ENCODE assay signal across 8 cellular contexts in genomic region chr1:248838357-248839167, GRCh38. TPM values are rescaled to one million over a fixed set of nuclear protein-coding genes. Genes with fewer than 3 reads are reported as not detected.
DNase-seq lines count a peak whose midpoint lies in the region; ATAC-seq and TF ChIP-seq lines count a peak whose summit lies in the region.

No MANE protein-coding gene starts in this region.

- peak overlapping the region in 2 of 3 donors; percentile 99 for H3K27ac Mint-ChIP-seq in IgD-negative memory B cell
- peak overlapping the region; percentile 93 for H3K27ac Mint-ChIP-seq in activated T-helper 1 cell treated with anti-CD3 and anti-CD28 coated beads, Interleukin-12 subunit alpha, Interleukin-12 subunit beta, Interleukin-2, Interleukin-4 antibody, amounts not matched to agents 30 ng/mL and 10 ng/mL and 1 ng/mL, durations not matched to agents 14 hours and 24 hours and 36 hours
- peak overlapping the region in 6 of 9 donors; percentile 95 to 99 (median 98) for H3K27ac Mint-ChIP-seq in naive thymus-derived CD4-positive, alpha-beta T cell
- no peak overlapping the region for H3K27ac Mint-ChIP-seq in stimulated activated naive B cell treated with anti-CD40 and anti-IgM and Interleukin-4, amounts not matched to agents 10 μg/mL and 1 μg/mL and 100 μg/mL, for 72 hours

- no peaks in the 10 kb centered on the region for H3K9me3 ChIP-seq in naive thymus-derived CD4-positive, alpha-beta T cell (ENCODE audit: control insufficient read depth in 2 of 3, low read length in 3 of 3)

- H3K27ac ChIP-seq in naive thymus-derived CD4-positive, alpha-beta T cell (ENCODE audit: low read depth, low read length) = peak overlapping the region; percentile 94

- POLR2A ChIA-PET in naive thymus-derived CD4-positive, alpha-beta T cell (lab: Charles Lee) = interaction anchor here (1.0 to 8.9 kb wide), 6 partner anchors 12 to 35 kb away, joined by 5 to 154 read pairs (median 18); partner anchors contain the start of genes SH3BP5L and ZNF692

- intact Hi-C loops in activated T-helper 1 cell treated with anti-CD3 and anti-CD28 coated beads, Interleukin-12 subunit alpha, Interleukin-12 subunit beta, Interleukin-2, Interleukin-4 antibody, amounts not matched to agents 30 ng/mL and 10 ng/mL and 1 ng/mL, durations not matched to agents 14 hours and 24 hours and 36 hours (cut with micrococcal nuclease) = loop anchor here (1.0 kb wide), 5 partner anchors 12 to 86 kb away; partner anchors contain the start of genes PGBD2 and ZNF692
- intact Hi-C loops in naive thymus-derived CD4-positive, alpha-beta T cell (cut with micrococcal nuclease) = loop anchor here (1.0 kb wide), 7 partner anchors 12 to 68 kb away; partner anchors contain the start of genes PGBD2 (in 2 of the 2) and ZNF692 (in 1 of the 2)

- CTCF ChIA-PET in naive thymus-derived CD4-positive, alpha-beta T cell (lab: Charles Lee) = interaction anchor here (1.0 to 2.0 kb wide), 7 partner anchors 10 to 70 kb away, joined by 3 to 10 read pairs (median 5); partner anchors contain the start of genes SH3BP5L and ZNF692

- H3K9me3 Mint-ChIP-seq in IgD-negative memory B cell = no peaks in the 10 kb centered on the region
- H3K9me3 Mint-ChIP-seq in activated T-helper 1 cell treated with anti-CD3 and anti-CD28 coated beads, Interleukin-12 subunit alpha, Interleukin-12 subunit beta, Interleukin-2, Interleukin-4 antibody, amounts not matched to agents 30 ng/mL and 10 ng/mL and 1 ng/mL, durations not matched to agents 14 hours and 24 hours and 36 hours = no peaks in the 10 kb centered on the region
- no peaks in the 10 kb centered on the region for H3K9me3 Mint-ChIP-seq in naive thymus-derived CD4-positive, alpha-beta T cell
- no peaks in the 10 kb centered on the region for H3K9me3 Mint-ChIP-seq in stimulated activated naive B cell treated with anti-CD40 and anti-IgM and Interleukin-4, amounts not matched to agents 10 μg/mL and 1 μg/mL and 100 μg/mL, for 72 hours

- H3K27me3 ChIP-seq in naive thymus-derived CD4-positive, alpha-beta T cell (ENCODE audit: control insufficient read depth in 2 of 2, insufficient read depth in 2 of 2, low read length in 2 of 2) = no peaks in the 10 kb centered on the region

- no peak overlapping the region for H3K4me3 Mint-ChIP-seq in IgD-negative memory B cell
- H3K4me3 Mint-ChIP-seq in activated T-helper 1 cell treated with anti-CD3 and anti-CD28 coated beads, Interleukin-12 subunit alpha, Interleukin-12 subunit beta, Interleukin-2, Interleukin-4 antibody, amounts not matched to agents 30 ng/mL and 10 ng/mL and 1 ng/mL, durations not matched to agents 14 hours and 24 hours and 36 hours = no peak overlapping the region
- H3K4me3 Mint-ChIP-seq in naive thymus-derived CD4-positive, alpha-beta T cell = peak overlapping the region in 2 of 10 donors; percentile 93 to 96
- no peak overlapping the region for H3K4me3 Mint-ChIP-seq in stimulated activated naive B cell treated with anti-CD40 and anti-IgM and Interleukin-4, amounts not matched to agents 10 μg/mL and 1 μg/mL and 100 μg/mL, for 72 hours

- peak overlapping the region; percentile 78 for H3K4me3 ChIP-seq in naive thymus-derived CD4-positive, alpha-beta T cell (ENCODE audit: low read length)

- H3K36me3 Mint-ChIP-seq in IgD-negative memory B cell = peaks cover 2% of the 10 kb centered on the region
- H3K36me3 Mint-ChIP-seq in activated T-helper 1 cell treated with anti-CD3 and anti-CD28 coated beads, Interleukin-12 subunit alpha, Interleukin-12 subunit beta, Interleukin-2, Interleukin-4 antibody, amounts not matched to agents 30 ng/mL and 10 ng/mL and 1 ng/mL, durations not matched to agents 14 hours and 24 hours and 36 hours (ENCODE audit: low read depth) = peaks cover 3% of the 10 kb centered on the region
- H3K36me3 Mint-ChIP-seq in naive thymus-derived CD4-positive, alpha-beta T cell = peaks cover 0 to 2% (median 0%) of the 10 kb centered on the region in 5 donors
- peaks cover 3 to 9% of the 10 kb centered on the region in 2 donors for H3K36me3 Mint-ChIP-seq in stimulated activated naive B cell treated with anti-CD40 and anti-IgM and Interleukin-4, amounts not matched to agents 10 μg/mL and 1 μg/mL and 100 μg/mL, for 72 hours

- peaks cover 0 to 10% (median 0%) of the 10 kb centered on the region in 3 experiments for H3K36me3 ChIP-seq in naive thymus-derived CD4-positive, alpha-beta T cell (ENCODE audit: control insufficient read depth in 2 of 3, insufficient read depth in 3 of 3, low read length in 3 of 3)

- DNase-seq in DMS79 (lab: John Stamatoyannopoulos, UW) (peak; percentile 75), fibroblast of gingiva (ENCODE audit: low read depth) (peak; percentile 95)
- DNase-seq in activated T-helper 1 cell treated with anti-CD3 and anti-CD28 coated beads, Interleukin-12 subunit alpha, Interleukin-12 subunit beta, Interleukin-2, Interleukin-4 antibody, amounts not matched to agents 30 ng/mL and 10 ng/mL and 1 ng/mL, durations not matched to agents 14 hours and 24 hours and 36 hours (ENCODE audit: low spot score) = peak; percentile 82
- peak; percentile 81 to 91 (median 87) for DNase-seq in naive thymus-derived CD4-positive, alpha-beta T cell
- DNase-seq in stimulated activated naive B cell treated with anti-CD40 and anti-IgM and Interleukin-4, amounts not matched to agents 10 μg/mL and 1 μg/mL and 100 μg/mL, for 72 hours = peak; percentile 91

- peaks cover 12 to 32% (median 21%) of the 10 kb centered on the region in 3 donors for H3K4me1 Mint-ChIP-seq in IgD-negative memory B cell
- peaks cover 15% of the 10 kb centered on the region for H3K4me1 Mint-ChIP-seq in activated T-helper 1 cell treated with anti-CD3 and anti-CD28 coated beads, Interleukin-12 subunit alpha, Interleukin-12 subunit beta, Interleukin-2, Interleukin-4 antibody, amounts not matched to agents 30 ng/mL and 10 ng/mL and 1 ng/mL, durations not matched to agents 14 hours and 24 hours and 36 hours (ENCODE audit: low read depth)
- H3K4me1 Mint-ChIP-seq in naive thymus-derived CD4-positive, alpha-beta T cell = peaks cover 19 to 38% (median 31%) of the 10 kb centered on the region in 7 donors
- H3K4me1 Mint-ChIP-seq in stimulated activated naive B cell treated with anti-CD40 and anti-IgM and Interleukin-4, amounts not matched to agents 10 μg/mL and 1 μg/mL and 100 μg/mL, for 72 hours = peaks cover 22 to 41% of the 10 kb centered on the region in 2 donors

- H3K4me1 ChIP-seq in naive thymus-derived CD4-positive, alpha-beta T cell (ENCODE audit: control insufficient read depth in 2 of 2, insufficient read depth in 2 of 2, low read length in 2 of 2) = peaks cover 13 to 15% of the 10 kb centered on the region in 2 donors

- peak; percentile 61 for ATAC-seq in GM21576 (IDR thresholded peaks at IDR 0.05; ENCODE audit: unreplicated experiment)
- ATAC-seq in naive thymus-derived CD4-positive, alpha-beta T cell = peak; percentile 74
- ATAC-seq in stimulated activated naive B cell treated with anti-CD40 and anti-IgM and Interleukin-4, amounts not matched to agents 10 μg/mL and 1 μg/mL and 100 μg/mL, for 72 hours (replicated peaks) = peak; percentile 74 to 81

- H3K27me3 Mint-ChIP-seq in IgD-negative memory B cell = no peaks in the 10 kb centered on the region
- H3K27me3 Mint-ChIP-seq in activated T-helper 1 cell treated with anti-CD3 and anti-CD28 coated beads, Interleukin-12 subunit alpha, Interleukin-12 subunit beta, Interleukin-2, Interleukin-4 antibody, amounts not matched to agents 30 ng/mL and 10 ng/mL and 1 ng/mL, durations not matched to agents 14 hours and 24 hours and 36 hours (ENCODE audit: insufficient read depth) = no peaks in the 10 kb centered on the region
- H3K27me3 Mint-ChIP-seq in naive thymus-derived CD4-positive, alpha-beta T cell = peaks cover 0 to 4% (median 0%) of the 10 kb centered on the region in 5 donors
- no peaks in the 10 kb centered on the region for H3K27me3 Mint-ChIP-seq in stimulated activated naive B cell treated with anti-CD40 and anti-IgM and Interleukin-4, amounts not matched to agents 10 μg/mL and 1 μg/mL and 100 μg/mL, for 72 hours

TF ChIP-seq in PFSK-1, 5 proteins besides CTCF, POLR2A, EP300 and RAD21 (continues in another document):
- TF ChIP-seq TAF1 (IDR thresholded peaks at IDR 0.05; ENCODE audit: borderline replicate concordance, insufficient read depth, low read length) = peak; percentile 76; the same call in 1 of the 2 replicates

RNA-seq across cellular contexts. Expression of gene ZNF672, which starts 0.5 kb away (rescaled TPM):
- 46.3 TPM for polyA plus RNA-seq in IgD-negative memory B cell
- 49.7 TPM for polyA plus RNA-seq in PFSK-1 (2012; ENCODE audit: insufficient read length, low read depth)
- total RNA-seq in activated T-helper 1 cell treated with anti-CD3 and anti-CD28 coated beads, Interleukin-12 subunit alpha, Interleukin-12 subunit beta, Interleukin-2, Interleukin-4 antibody, amounts not matched to agents 30 ng/mL and 10 ng/mL and 1 ng/mL, durations not matched to agents 14 hours and 24 hours and 36 hours = 42.3 and 45.2 TPM in 2 replicates
- total RNA-seq in naive thymus-derived CD4-positive, alpha-beta T cell = 10 to 100 TPM; 28.7 to 49.8 (median 42.7) TPM
- 10 to 100 TPM; 16.6 to 33.7 TPM for polyA plus RNA-seq in naive thymus-derived CD4-positive, alpha-beta T cell

RNA-seq across cellular contexts. Expression of gene SH3BP5L, which starts 12.8 kb away (rescaled TPM):
- 4.9 TPM for polyA plus RNA-seq in IgD-negative memory B cell
- 19.1 TPM for polyA plus RNA-seq in PFSK-1 (2012; ENCODE audit: insufficient read length, low read depth)
- total RNA-seq in activated T-helper 1 cell treated with anti-CD3 and anti-CD28 coated beads, Interleukin-12 subunit alpha, Interleukin-12 subunit beta, Interleukin-2, Interleukin-4 antibody, amounts not matched to agents 30 ng/mL and 10 ng/mL and 1 ng/mL, durations not matched to agents 14 hours and 24 hours and 36 hours = 29.0 and 30.9 TPM in 2 replicates
- total RNA-seq in naive thymus-derived CD4-positive, alpha-beta T cell = 10 to 100 TPM; 22.5 to 51.1 (median 33.3) TPM
- 1 to 10 TPM; 4.4 to 7.3 TPM for polyA plus RNA-seq in naive thymus-derived CD4-positive, alpha-beta T cell

RNA-seq across cellular contexts. Expression of gene ZNF692, which starts 20.3 kb away (rescaled TPM):
- 17.0 TPM for polyA plus RNA-seq in IgD-negative memory B cell
- polyA plus RNA-seq in PFSK-1 (2012; ENCODE audit: insufficient read length, low read depth) = 85.9 TPM
- total RNA-seq in activated T-helper 1 cell treated with anti-CD3 and anti-CD28 coated beads, Interleukin-12 subunit alpha, Interleukin-12 subunit beta, Interleukin-2, Interleukin-4 antibody, amounts not matched to agents 30 ng/mL and 10 ng/mL and 1 ng/mL, durations not matched to agents 14 hours and 24 hours and 36 hours = 89.6 and 91.0 TPM in 2 replicates
- total RNA-seq in naive thymus-derived CD4-positive, alpha-beta T cell = 10 to 100 TPM; 44.5 to 87.5 (median 68.0) TPM
- 10 to 100 TPM in 1 of 2 donors, 1 to 10 TPM in 1; 7.6 to 13.7 TPM for polyA plus RNA-seq in naive thymus-derived CD4-positive, alpha-beta T cell

Comparison
In these comparisons a context has a peak if more than half of its experiments do, and no peak if none do; other contexts are left out.
1. Peak in every context shown above with its lines: DNase-seq, ATAC-seq, H3K4me3 ChIP-seq and H3K27ac ChIP-seq.